ENCODE assay signal across 1 cellular context in genomic region chr5:118921946-118922345, GRCh38.
TF ChIP-seq lines count a peak whose summit lies in the region.

No MANE protein-coding gene starts in this region.

TF ChIP-seq in GM23338, 12 proteins besides CTCF, POLR2A, EP300 and RAD21 (continued from another document):
- TF ChIP-seq, protein P1, sequence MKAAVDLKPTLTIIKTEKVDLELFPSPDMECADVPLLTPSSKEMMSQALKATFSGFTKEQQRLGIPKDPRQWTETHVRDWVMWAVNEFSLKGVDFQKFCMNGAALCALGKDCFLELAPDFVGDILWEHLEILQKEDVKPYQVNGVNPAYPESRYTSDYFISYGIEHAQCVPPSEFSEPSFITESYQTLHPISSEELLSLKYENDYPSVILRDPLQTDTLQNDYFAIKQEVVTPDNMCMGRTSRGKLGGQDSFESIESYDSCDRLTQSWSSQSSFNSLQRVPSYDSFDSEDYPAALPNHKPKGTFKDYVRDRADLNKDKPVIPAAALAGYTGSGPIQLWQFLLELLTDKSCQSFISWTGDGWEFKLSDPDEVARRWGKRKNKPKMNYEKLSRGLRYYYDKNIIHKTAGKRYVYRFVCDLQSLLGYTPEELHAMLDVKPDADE (IDR thresholded peaks at IDR 0.05): no peak
- no peak for TF ChIP-seq EZH2 (IDR thresholded peaks at IDR 0.05; ENCODE audit: low read depth, unreplicated experiment)
- no peak for TF ChIP-seq CREB1 (CRISPR knock-in tag; IDR thresholded peaks at IDR 0.05; ENCODE audit: low read depth)
- no peak for TF ChIP-seq ZNF114 (CRISPR knock-in tag; IDR thresholded peaks at IDR 0.05)
- TF ChIP-seq NANOG (IDR thresholded peaks at IDR 0.05; ENCODE audit: borderline replicate concordance): no peak
